Comparison of ENCODE assay signal across 20 cellular contexts in the genomic region with DNA sequence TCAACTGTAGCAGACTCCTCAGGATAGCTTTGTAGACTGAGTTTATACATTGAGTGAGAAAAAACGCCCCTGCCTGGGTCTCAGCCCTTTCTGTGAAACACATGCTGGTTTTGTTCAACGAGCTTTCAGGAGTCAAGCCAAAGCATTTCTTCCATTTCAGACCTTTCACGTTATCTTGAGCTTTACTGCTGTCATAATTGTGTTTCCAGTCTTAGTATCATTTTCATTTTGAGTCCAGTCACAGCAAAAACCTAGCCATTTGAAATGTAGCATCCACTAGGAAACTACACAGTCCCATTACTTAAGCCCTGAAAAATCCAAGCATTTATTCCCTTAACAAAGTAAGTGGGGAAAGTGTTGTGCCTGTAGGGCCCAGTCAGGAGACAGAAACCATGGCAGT.
"Had no signal": no experiment of that assay in that cellular context is flagged by ENCODE, and none has a peak within 500 bp of the region (broad histone marks: within the 10 kb centered on the region; RNA-seq: fewer than 3 reads in every experiment).

No MANE protein-coding gene starts in this region.

- DNase-seq: activated CD4-positive, alpha-beta memory T cell treated with anti-CD3 and anti-CD28 coated beads, Interleukin-2, amount 10 ng/mL, durations not matched to agents 7 days and 5 days; activated CD4-positive, alpha-beta T cell treated with anti-CD3 and anti-CD28 coated beads, Interleukin-2, amount 10 ng/mL, durations not matched to agents 24 days and 14 days; activated naive CD4-positive, alpha-beta T cell; effector memory CD8-positive, alpha-beta T cell; heart right ventricle; lower lobe of right lung; naive thymus-derived CD4-positive, alpha-beta T cell; occipital lobe; stimulated activated naive B cell treated with anti-CD40 and anti-IgM and Interleukin-4, amounts not matched to agents 10 μg/mL and 1 μg/mL and 100 μg/mL, for 72 hours; uterus had no signal

- H3K9me3 ChIP-seq: breast epithelium, colonic mucosa, esophagus muscularis mucosa, heart right ventricle, lower lobe of right lung, transverse colon, uterus had no signal

- FAIRE-seq: endothelial cell of umbilical vein, kidney had no signal

- H3K4me3 ChIP-seq: breast epithelium, colonic mucosa, dorsolateral prefrontal cortex, esophagus muscularis mucosa, heart right ventricle, lower lobe of right lung, smooth muscle cell, transverse colon, uterus had no signal

- ATAC-seq: activated CD4-positive, CD25-positive, alpha-beta regulatory T cell treated with anti-CD3 and anti-CD28 coated beads, Interleukin-2, amount 50 U/mL, for 24 hours; effector memory CD8-positive, alpha-beta T cell; lower lobe of right lung; naive thymus-derived CD4-positive, alpha-beta T cell; sciatic nerve had no signal

- H3K27me3 ChIP-seq: breast epithelium, colonic mucosa, dorsolateral prefrontal cortex, esophagus muscularis mucosa, heart right ventricle, transverse colon, uterus had no signal

- H3K36me3 ChIP-seq: breast epithelium, colonic mucosa, heart right ventricle, lower lobe of right lung, transverse colon, uterus had no signal

- H3K4me1 ChIP-seq: breast epithelium, colonic mucosa, esophagus muscularis mucosa, lower lobe of right lung, uterus had no signal

- H3K27ac ChIP-seq: breast epithelium, colonic mucosa, esophagus muscularis mucosa, heart right ventricle, lower lobe of right lung, transverse colon, uterus had no signal

- H3K4me2 ChIP-seq: smooth muscle cell had no signal
